Comparison of ENCODE assay signal across 1 cellular context in the genomic region with DNA sequence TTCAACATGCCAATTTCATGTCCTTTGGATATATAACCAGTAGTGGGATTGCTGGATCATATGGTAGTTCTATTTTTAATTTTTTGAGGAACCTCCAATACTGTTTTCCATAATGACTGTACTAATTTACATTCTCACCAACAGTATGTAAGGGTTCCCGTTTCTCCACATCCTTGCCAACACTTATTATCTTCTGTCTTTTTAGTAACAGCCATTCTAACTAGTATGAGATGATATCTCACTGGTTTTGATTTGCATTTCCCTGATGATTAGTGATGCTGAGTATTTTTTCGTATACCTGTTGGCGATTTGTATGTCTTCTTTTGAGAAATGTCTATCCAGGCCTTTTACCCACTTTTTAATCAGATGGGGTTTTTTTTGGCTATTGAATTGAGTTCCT.
TF ChIP-seq lines count a peak whose summit lies in the region.

No MANE protein-coding gene starts in this region.

TF ChIP-seq in HepG2, 621 proteins besides CTCF, POLR2A, EP300 and RAD21 (continued from another document):
- TF ChIP-seq, protein P1, sequence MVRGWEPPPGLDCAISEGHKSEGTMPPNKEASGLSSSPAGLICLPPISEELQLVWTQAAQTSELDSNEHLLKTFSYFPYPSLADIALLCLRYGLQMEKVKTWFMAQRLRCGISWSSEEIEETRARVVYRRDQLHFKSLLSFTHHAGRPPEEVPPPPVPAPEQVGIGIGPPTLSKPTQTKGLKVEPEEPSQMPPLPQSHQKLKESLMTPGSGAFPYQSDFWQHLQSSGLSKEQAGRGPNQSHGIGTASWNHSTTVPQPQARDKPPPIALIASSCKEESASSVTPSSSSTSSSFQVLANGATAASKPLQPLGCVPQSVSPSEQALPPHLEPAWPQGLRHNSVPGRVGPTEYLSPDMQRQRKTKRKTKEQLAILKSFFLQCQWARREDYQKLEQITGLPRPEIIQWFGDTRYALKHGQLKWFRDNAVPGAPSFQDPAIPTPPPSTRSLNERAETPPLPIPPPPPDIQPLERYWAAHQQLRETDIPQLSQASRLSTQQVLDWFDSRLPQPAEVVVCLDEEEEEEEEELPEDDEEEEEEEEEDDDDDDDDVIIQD (CRISPR knock-in tag; IDR thresholded peaks at IDR 0.05; ENCODE audit: low read depth): no peak
- no peak for TF ChIP-seq KAT8 (CRISPR knock-in tag; IDR thresholded peaks at IDR 0.05)
- TF ChIP-seq ATF4 (CRISPR knock-in tag; IDR thresholded peaks at IDR 0.05): no peak
- TF ChIP-seq CBFB (CRISPR knock-in tag; IDR thresholded peaks at IDR 0.05): no peak
- no peak for TF ChIP-seq RAD51 (IDR thresholded peaks at IDR 0.05; ENCODE audit: borderline replicate concordance)
